Comparison of ENCODE assay signal across 8 cellular contexts in genomic region chr16:54193656-54194007, GRCh38.
DNase-seq lines count a peak whose midpoint lies in the region; ATAC-seq and TF ChIP-seq lines count a peak whose summit lies in the region.

No MANE protein-coding gene starts in this region.

- peak; percentile 66 for TF ChIP-seq CTCF in VCaP (conservative IDR thresholded peaks at IDR 0.05)
- peak; percentile 42 to 79 (median 52) for TF ChIP-seq CTCF in esophagus muscularis mucosa (IDR thresholded peaks at IDR 0.05)
- TF ChIP-seq CTCF in upper lobe of right lung (IDR thresholded peaks at IDR 0.05), result peak; percentile 83

- H3K27ac ChIP-seq in VCaP, result no peak overlapping the region
- H3K27ac ChIP-seq in esophagus muscularis mucosa (replicated peaks in 1 of 4), result peak overlapping the region; percentile 43 to 64 (median 52)
- H3K27ac ChIP-seq in upper lobe of right lung, result peak overlapping the region; percentile 78

- H3K4me3 ChIP-seq in esophagus muscularis mucosa, result peak overlapping the region; percentile 22 to 43 (median 38)
- no peak overlapping the region for H3K4me3 ChIP-seq in mucosa of stomach (ENCODE audit: low read length)
- peak overlapping the region; percentile 37 for H3K4me3 ChIP-seq in upper lobe of right lung

- 26% methylated on average over 17 of the region's 17 CpGs for WGBS in esophagus muscularis mucosa

- no peak for TF ChIP-seq POLR2A in esophagus muscularis mucosa (IDR thresholded peaks at IDR 0.05; ENCODE audit: low read depth)

- intact Hi-C loops in esophagus muscularis mucosa (cut with DNase I), result no loop called here
- intact Hi-C loops in upper lobe of right lung (cut with DNase I), result no loop called here

- peaks cover 0 to 17% (median 5%) of the 10 kb centered on the region in 4 donors for H3K9me3 ChIP-seq in esophagus muscularis mucosa
- no peaks in the 10 kb centered on the region for H3K9me3 ChIP-seq in mucosa of stomach (ENCODE audit: control insufficient read depth, low read length)
- H3K9me3 ChIP-seq in upper lobe of right lung, result no peaks in the 10 kb centered on the region

- H3K36me3 ChIP-seq in esophagus muscularis mucosa (no peaks in the 10 kb centered on the region), mucosa of stomach (ENCODE audit: control insufficient read depth, insufficient read depth, low read length) (no peaks in the 10 kb centered on the region), upper lobe of right lung (no peaks in the 10 kb centered on the region)

- TF ChIP-seq EP300 in esophagus muscularis mucosa (IDR thresholded peaks at IDR 0.05), result no peak

- H3K27me3 ChIP-seq in esophagus muscularis mucosa (peaks cover 0 to 17% (median 0%) of the 10 kb centered on the region in 4 donors), mucosa of stomach (ENCODE audit: control insufficient read depth, insufficient read depth, low read length) (no peaks in the 10 kb centered on the region), upper lobe of right lung (no peaks in the 10 kb centered on the region)

- peak overlapping the region; percentile 56 for H3K9ac ChIP-seq in mucosa of stomach (ENCODE audit: low read length)

- DNase-seq in AML-193 (lab: John Stamatoyannopoulos, UW), result peak; percentile 12 to 22
- peak; percentile 50 for DNase-seq in NCI-H1694 (lab: John Stamatoyannopoulos, UW)
- no peak for DNase-seq in esophagus muscularis mucosa (ENCODE audit: extremely low spot score)
- peak; percentile 92 for DNase-seq in upper lobe of right lung

- peaks cover 4 to 15% (median 12%) of the 10 kb centered on the region in 4 donors for H3K4me1 ChIP-seq in esophagus muscularis mucosa
- peaks cover 8% of the 10 kb centered on the region for H3K4me1 ChIP-seq in mucosa of stomach (ENCODE audit: control insufficient read depth, insufficient read depth, low read length)
- peaks cover 4% of the 10 kb centered on the region for H3K4me1 ChIP-seq in upper lobe of right lung

- ATAC-seq in GM18519 (IDR thresholded peaks at IDR 0.05; ENCODE audit: low FRiP score, unreplicated experiment) (peak; percentile 95), HG03025 (IDR thresholded peaks at IDR 0.05; ENCODE audit: low FRiP score, unreplicated experiment) (peak; percentile 74), upper lobe of right lung (peak; percentile 94)
